1 cellular context compared by ENCODE assay signal in genomic region chr18:911025-911424, GRCh38.
TF ChIP-seq lines count a peak whose summit lies in the region.

No MANE protein-coding gene starts in this region.

TF ChIP-seq in K562, 482 proteins besides CTCF, POLR2A, EP300 and RAD21 (continued from another document):
- TF ChIP-seq ATF6 (CRISPR knock-in tag; IDR thresholded peaks at IDR 0.05): no peak
- TF ChIP-seq CEBPG (CRISPR knock-in tag; IDR thresholded peaks at IDR 0.05): no peak
- no peak for TF ChIP-seq CEBPG (tag; conservative IDR thresholded peaks at IDR 0.05 in 1 of 2, IDR thresholded peaks at IDR 0.05 in 1 of 2)
- no peak for TF ChIP-seq THAP7 (CRISPR knock-in tag; IDR thresholded peaks at IDR 0.05)
- TF ChIP-seq, protein P1, sequence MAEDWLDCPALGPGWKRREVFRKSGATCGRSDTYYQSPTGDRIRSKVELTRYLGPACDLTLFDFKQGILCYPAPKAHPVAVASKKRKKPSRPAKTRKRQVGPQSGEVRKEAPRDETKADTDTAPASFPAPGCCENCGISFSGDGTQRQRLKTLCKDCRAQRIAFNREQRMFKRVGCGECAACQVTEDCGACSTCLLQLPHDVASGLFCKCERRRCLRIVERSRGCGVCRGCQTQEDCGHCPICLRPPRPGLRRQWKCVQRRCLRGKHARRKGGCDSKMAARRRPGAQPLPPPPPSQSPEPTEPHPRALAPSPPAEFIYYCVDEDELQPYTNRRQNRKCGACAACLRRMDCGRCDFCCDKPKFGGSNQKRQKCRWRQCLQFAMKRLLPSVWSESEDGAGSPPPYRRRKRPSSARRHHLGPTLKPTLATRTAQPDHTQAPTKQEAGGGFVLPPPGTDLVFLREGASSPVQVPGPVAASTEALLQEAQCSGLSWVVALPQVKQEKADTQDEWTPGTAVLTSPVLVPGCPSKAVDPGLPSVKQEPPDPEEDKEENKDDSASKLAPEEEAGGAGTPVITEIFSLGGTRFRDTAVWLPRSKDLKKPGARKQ (CRISPR knock-in tag; IDR thresholded peaks at IDR 0.05): no peak
- no peak for TF ChIP-seq TBL1XR1 (IDR thresholded peaks at IDR 0.05; ENCODE audit: low read length in 2 of 2)
- TF ChIP-seq CCNT2 (IDR thresholded peaks at IDR 0.05; ENCODE audit: borderline replicate concordance, extremely low read depth, insufficient read length, low read depth, low read length): no peak
- TF ChIP-seq ETV1 (tag; conservative IDR thresholded peaks at IDR 0.05; ENCODE audit: low read depth): no peak
- peak; percentile 26; the same call in 1 of the 2 replicates for TF ChIP-seq CREM (IDR thresholded peaks at IDR 0.05; ENCODE audit: low read depth)
- TF ChIP-seq, protein P2, sequence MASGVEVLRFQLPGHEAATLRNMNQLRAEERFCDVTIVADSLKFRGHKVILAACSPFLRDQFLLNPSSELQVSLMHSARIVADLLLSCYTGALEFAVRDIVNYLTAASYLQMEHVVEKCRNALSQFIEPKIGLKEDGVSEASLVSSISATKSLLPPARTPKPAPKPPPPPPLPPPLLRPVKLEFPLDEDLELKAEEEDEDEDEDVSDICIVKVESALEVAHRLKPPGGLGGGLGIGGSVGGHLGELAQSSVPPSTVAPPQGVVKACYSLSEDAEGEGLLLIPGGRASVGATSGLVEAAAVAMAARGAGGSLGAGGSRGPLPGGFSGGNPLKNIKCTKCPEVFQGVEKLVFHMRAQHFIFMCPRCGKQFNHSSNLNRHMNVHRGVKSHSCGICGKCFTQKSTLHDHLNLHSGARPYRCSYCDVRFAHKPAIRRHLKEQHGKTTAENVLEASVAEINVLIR (CRISPR knock-in tag; IDR thresholded peaks at IDR 0.05): peak; percentile 56; the same call in 1 of the 2 replicates
- no peak for TF ChIP-seq HOXB6 (CRISPR knock-in tag; IDR thresholded peaks at IDR 0.05; ENCODE audit: borderline replicate concordance)
- TF ChIP-seq ZNF324 (CRISPR knock-in tag; IDR thresholded peaks at IDR 0.05): no peak
- TF ChIP-seq, protein P3, sequence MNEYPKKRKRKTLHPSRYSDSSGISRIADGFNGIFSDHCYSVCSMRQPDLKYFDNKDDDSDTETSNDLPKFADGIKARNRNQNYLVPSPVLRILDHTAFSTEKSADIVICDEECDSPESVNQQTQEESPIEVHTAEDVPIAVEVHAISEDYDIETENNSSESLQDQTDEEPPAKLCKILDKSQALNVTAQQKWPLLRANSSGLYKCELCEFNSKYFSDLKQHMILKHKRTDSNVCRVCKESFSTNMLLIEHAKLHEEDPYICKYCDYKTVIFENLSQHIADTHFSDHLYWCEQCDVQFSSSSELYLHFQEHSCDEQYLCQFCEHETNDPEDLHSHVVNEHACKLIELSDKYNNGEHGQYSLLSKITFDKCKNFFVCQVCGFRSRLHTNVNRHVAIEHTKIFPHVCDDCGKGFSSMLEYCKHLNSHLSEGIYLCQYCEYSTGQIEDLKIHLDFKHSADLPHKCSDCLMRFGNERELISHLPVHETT (CRISPR knock-in tag; conservative IDR thresholded peaks at IDR 0.05 in 1 of 2, IDR thresholded peaks at IDR 0.05 in 1 of 2): peak in 1 of 2 experiments; percentile 42; a peak in 1 of 4 replicates
- TF ChIP-seq, protein P4, sequence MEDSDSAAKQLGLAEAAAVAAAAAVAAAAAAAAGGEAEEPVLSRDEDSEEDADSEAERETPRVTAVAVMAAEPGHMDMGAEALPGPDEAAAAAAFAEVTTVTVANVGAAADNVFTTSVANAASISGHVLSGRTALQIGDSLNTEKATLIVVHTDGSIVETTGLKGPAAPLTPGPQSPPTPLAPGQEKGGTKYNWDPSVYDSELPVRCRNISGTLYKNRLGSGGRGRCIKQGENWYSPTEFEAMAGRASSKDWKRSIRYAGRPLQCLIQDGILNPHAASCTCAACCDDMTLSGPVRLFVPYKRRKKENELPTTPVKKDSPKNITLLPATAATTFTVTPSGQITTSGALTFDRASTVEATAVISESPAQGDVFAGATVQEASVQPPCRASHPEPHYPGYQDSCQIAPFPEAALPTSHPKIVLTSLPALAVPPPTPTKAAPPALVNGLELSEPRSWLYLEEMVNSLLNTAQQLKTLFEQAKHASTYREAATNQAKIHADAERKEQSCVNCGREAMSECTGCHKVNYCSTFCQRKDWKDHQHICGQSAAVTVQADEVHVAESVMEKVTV (CRISPR knock-in tag; IDR thresholded peaks at IDR 0.05): 0 out of 2 replicates have a peak, but pooled peaks have one; percentile 0
- TF ChIP-seq, protein P5, sequence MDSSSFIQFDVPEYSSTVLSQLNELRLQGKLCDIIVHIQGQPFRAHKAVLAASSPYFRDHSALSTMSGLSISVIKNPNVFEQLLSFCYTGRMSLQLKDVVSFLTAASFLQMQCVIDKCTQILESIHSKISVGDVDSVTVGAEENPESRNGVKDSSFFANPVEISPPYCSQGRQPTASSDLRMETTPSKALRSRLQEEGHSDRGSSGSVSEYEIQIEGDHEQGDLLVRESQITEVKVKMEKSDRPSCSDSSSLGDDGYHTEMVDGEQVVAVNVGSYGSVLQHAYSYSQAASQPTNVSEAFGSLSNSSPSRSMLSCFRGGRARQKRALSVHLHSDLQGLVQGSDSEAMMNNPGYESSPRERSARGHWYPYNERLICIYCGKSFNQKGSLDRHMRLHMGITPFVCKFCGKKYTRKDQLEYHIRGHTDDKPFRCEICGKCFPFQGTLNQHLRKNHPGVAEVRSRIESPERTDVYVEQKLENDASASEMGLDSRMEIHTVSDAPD (CRISPR knock-in tag; IDR thresholded peaks at IDR 0.05): no peak
- peak; percentile 30 for TF ChIP-seq CBX8 (IDR thresholded peaks at IDR 0.05; ENCODE audit: borderline replicate concordance, extremely low read depth, low read depth, low read length, poor library complexity, severe bottlenecking)
- no peak for TF ChIP-seq ILF3 (IDR thresholded peaks at IDR 0.05; ENCODE audit: borderline replicate concordance)
- 0 out of 2 replicates have a peak, but pooled peaks have one; percentile 45 for TF ChIP-seq ZNF445 (CRISPR knock-in tag; IDR thresholded peaks at IDR 0.05; ENCODE audit: low read depth)
- TF ChIP-seq KAT8 (IDR thresholded peaks at IDR 0.05; ENCODE audit: low read depth): no peak
- TF ChIP-seq JUND (IDR thresholded peaks at IDR 0.05; ENCODE audit: borderline replicate concordance, low read depth, low read length): 0 out of 2 replicates have a peak, but pooled peaks have one; percentile 4
- TF ChIP-seq JUND (tag; IDR thresholded peaks at IDR 0.05; ENCODE audit: borderline replicate concordance, low read depth, low read length): no peak
- TF ChIP-seq ZNF57 (CRISPR knock-in tag; IDR thresholded peaks at IDR 0.05): no peak
- TF ChIP-seq NBN (IDR thresholded peaks at IDR 0.05; ENCODE audit: low read depth): no peak
- TF ChIP-seq, protein P6, sequence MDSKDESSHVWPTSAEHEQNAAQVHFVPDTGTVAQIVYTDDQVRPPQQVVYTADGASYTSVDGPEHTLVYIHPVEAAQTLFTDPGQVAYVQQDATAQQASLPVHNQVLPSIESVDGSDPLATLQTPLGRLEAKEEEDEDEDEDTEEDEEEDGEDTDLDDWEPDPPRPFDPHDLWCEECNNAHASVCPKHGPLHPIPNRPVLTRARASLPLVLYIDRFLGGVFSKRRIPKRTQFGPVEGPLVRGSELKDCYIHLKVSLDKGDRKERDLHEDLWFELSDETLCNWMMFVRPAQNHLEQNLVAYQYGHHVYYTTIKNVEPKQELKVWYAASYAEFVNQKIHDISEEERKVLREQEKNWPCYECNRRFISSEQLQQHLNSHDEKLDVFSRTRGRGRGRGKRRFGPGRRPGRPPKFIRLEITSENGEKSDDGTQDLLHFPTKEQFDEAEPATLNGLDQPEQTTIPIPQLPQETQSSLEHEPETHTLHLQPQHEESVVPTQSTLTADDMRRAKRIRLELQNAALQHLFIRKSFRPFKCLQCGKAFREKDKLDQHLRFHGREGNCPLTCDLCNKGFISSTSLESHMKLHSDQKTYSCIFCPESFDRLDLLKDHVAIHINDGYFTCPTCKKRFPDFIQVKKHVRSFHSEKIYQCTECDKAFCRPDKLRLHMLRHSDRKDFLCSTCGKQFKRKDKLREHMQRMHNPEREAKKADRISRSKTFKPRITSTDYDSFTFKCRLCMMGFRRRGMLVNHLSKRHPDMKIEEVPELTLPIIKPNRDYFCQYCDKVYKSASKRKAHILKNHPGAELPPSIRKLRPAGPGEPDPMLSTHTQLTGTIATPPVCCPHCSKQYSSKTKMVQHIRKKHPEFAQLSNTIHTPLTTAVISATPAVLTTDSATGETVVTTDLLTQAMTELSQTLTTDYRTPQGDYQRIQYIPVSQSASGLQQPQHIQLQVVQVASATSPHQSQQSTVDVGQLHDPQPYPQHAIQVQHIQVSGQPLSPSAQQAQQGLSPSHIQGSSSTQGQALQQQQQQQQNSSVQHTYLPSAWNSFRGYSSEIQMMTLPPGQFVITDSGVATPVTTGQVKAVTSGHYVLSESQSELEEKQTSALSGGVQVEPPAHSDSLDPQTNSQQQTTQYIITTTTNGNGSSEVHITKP (IDR thresholded peaks at IDR 0.05; ENCODE audit: partially characterized antibody): no peak
- no peak for TF ChIP-seq ZC3H4 (CRISPR knock-in tag; IDR thresholded peaks at IDR 0.05; ENCODE audit: borderline replicate concordance)
- TF ChIP-seq ZNF449 (CRISPR knock-in tag; IDR thresholded peaks at IDR 0.05): no peak
TF ChIP-seq in K562: peak in this region for 7.
